16 cellular contexts compared by ENCODE assay signal in genomic region chr13:64239372-64239771, GRCh38.
DNase-seq lines count a peak whose midpoint lies in the region; TF ChIP-seq lines count a peak whose summit lies in the region.
"Had no signal": no experiment of that assay in that cellular context is flagged by ENCODE, and none has a peak within 500 bp of the region (broad histone marks: within the 10 kb centered on the region; RNA-seq: fewer than 3 reads in every experiment).

No MANE protein-coding gene starts in this region.

- H3K27me3 ChIP-seq in BJ (ENCODE audit: control insufficient read depth, insufficient read depth, low read length) = no peaks in the 10 kb centered on the region
- H3K27me3 ChIP-seq: BLaER1 treated with 17β-estradiol and CSF1 and Interleukin-3, amounts not matched to agents 10 nM and 100 nM; Peyer's patch; upper lobe of left lung had no signal

- TF ChIP-seq CTCF in BJ (IDR thresholded peaks at IDR 0.05; ENCODE audit: insufficient read depth, low read depth, low read length) (no peak), mesothelial cell of epicardium (IDR thresholded peaks at IDR 0.05; ENCODE audit: unreplicated experiment) (no peak), progenitor cell of endocrine pancreas (IDR thresholded peaks at IDR 0.05; ENCODE audit: unreplicated experiment) (no peak)

- H3K9me3 Mint-ChIP-seq in mesothelial cell of epicardium = peaks cover 10% of the 10 kb centered on the region
- no peaks in the 10 kb centered on the region for H3K9me3 Mint-ChIP-seq in progenitor cell of endocrine pancreas (ENCODE audit: low read depth)

- H3K4me3 Mint-ChIP-seq in mesothelial cell of epicardium = no peak overlapping the region
- no peak overlapping the region for H3K4me3 Mint-ChIP-seq in progenitor cell of endocrine pancreas (ENCODE audit: low read depth)
- H3K4me3 Mint-ChIP-seq: naive thymus-derived CD4-positive, alpha-beta T cell had no signal

- H3K36me3 Mint-ChIP-seq in mesothelial cell of epicardium (peaks cover 2% of the 10 kb centered on the region), progenitor cell of endocrine pancreas (ENCODE audit: insufficient read depth) (no peaks in the 10 kb centered on the region)
- H3K36me3 Mint-ChIP-seq: naive thymus-derived CD4-positive, alpha-beta T cell had no signal

- DNase-seq in BJ (ENCODE audit: low read depth) = peak; percentile 53
- peak; percentile 6 for DNase-seq in NCI-H460 (ENCODE audit: extremely low read depth, low read depth)
- DNase-seq in dedifferentiated amniotic fluid mesenchymal stem cell (ENCODE audit: extremely low spot score) = peak; percentile 40
- no peak for DNase-seq in mesothelial cell of epicardium (ENCODE audit: low spot score in 2 of 2, unreplicated experiment in 2 of 2)
- DNase-seq in OCI-M1 (lab: John Stamatoyannopoulos, UW) = no peak
- no peak for DNase-seq in activated effector memory CD4-positive, alpha-beta T cell treated with anti-CD3 and anti-CD28 coated beads, Interleukin-2, amount 50 U/mL, for 16 hours
- no peak for DNase-seq in progenitor cell of endocrine pancreas (ENCODE audit: low spot score, unreplicated experiment)
- no peak for DNase-seq in DMS53 treated with DMSO at 0.1 percent for 48 hours (lab: John Stamatoyannopoulos, UW; ENCODE audit: unreplicated experiment)
- DNase-seq: activated CD4-positive, alpha-beta T cell treated with anti-CD3 and anti-CD28 coated beads, Interleukin-2, amount 50 U/mL, for 1 hour; glutamatergic neuron; left cardiac atrium; naive thymus-derived CD4-positive, alpha-beta T cell; Peyer's patch; stimulated activated CD4-positive, alpha-beta T cell treated with anti-CD3 and anti-CD28 coated beads, Interleukin-4, amount 100 ng/mL, for 24 hours; upper lobe of left lung had no signal

- H3K27ac Mint-ChIP-seq in mesothelial cell of epicardium = peak overlapping the region; percentile 49
- H3K27ac Mint-ChIP-seq in progenitor cell of endocrine pancreas = no peak overlapping the region
- H3K27ac Mint-ChIP-seq: naive thymus-derived CD4-positive, alpha-beta T cell had no signal

- POLR2A ChIA-PET in BJ (lab: Charles Lee) = no interaction called here

- H3K36me3 ChIP-seq in BJ (ENCODE audit: control insufficient read depth, insufficient read depth, low read length) = no peaks in the 10 kb centered on the region
- H3K36me3 ChIP-seq: BLaER1 treated with 17β-estradiol and CSF1 and Interleukin-3, amounts not matched to agents 10 nM and 100 nM; Peyer's patch; upper lobe of left lung had no signal

- CTCF ChIA-PET in BJ (lab: Yijun Ruan, JAX) = interaction anchor here (1.0 kb wide), 1 partner anchor 9 kb away, joined by 3 read pairs; no protein-coding TSS in a partner anchor

- H3K4me3 ChIP-seq in BJ (ENCODE audit: low read depth, low read length) = no peak overlapping the region
- H3K4me3 ChIP-seq: BLaER1 treated with 17β-estradiol and CSF1 and Interleukin-3, amounts not matched to agents 10 nM and 100 nM; Peyer's patch; upper lobe of left lung had no signal

- peaks cover 28% of the 10 kb centered on the region for H3K4me1 Mint-ChIP-seq in mesothelial cell of epicardium
- peaks cover 1% of the 10 kb centered on the region for H3K4me1 Mint-ChIP-seq in progenitor cell of endocrine pancreas (ENCODE audit: low read depth)
- H3K4me1 Mint-ChIP-seq: naive thymus-derived CD4-positive, alpha-beta T cell had no signal

- no peaks in the 10 kb centered on the region for H3K27me3 Mint-ChIP-seq in mesothelial cell of epicardium (ENCODE audit: low read depth)
- no peaks in the 10 kb centered on the region for H3K27me3 Mint-ChIP-seq in progenitor cell of endocrine pancreas
- H3K27me3 Mint-ChIP-seq: naive thymus-derived CD4-positive, alpha-beta T cell had no signal

Comparison
In these comparisons a context has a peak if more than half of its experiments do, and no peak if none do; other contexts are left out.
1. DNase-seq: peak in BJ (single experiment), NCI-H460 (single experiment) and dedifferentiated amniotic fluid mesenchymal stem cell (single experiment); none in mesothelial cell of epicardium (0 of 2), OCI-M1 (single experiment), activated effector memory CD4-positive, alpha-beta T cell treated with anti-CD3 and anti-CD28 coated beads, Interleukin-2, amount 50 U/mL, for 16 hours (single experiment), progenitor cell of endocrine pancreas (single experiment) and DMS53 treated with DMSO at 0.1 percent for 48 hours (single experiment).